Comparison of ENCODE assay signal across 15 cellular contexts in genomic region chr3:60935709-60936108, GRCh38.
A peak's percentile ranks its signal among the peaks of the same experiment; 100 is the strongest.
DNase-seq lines count a peak whose midpoint lies in the region; ATAC-seq, FAIRE-seq and TF ChIP-seq lines count a peak whose summit lies in the region.
"Had no signal": no experiment of that assay in that cellular context is flagged by ENCODE, and none has a peak within 500 bp of the region (broad histone marks: within the 10 kb centered on the region; RNA-seq: fewer than 3 reads in every experiment).

No MANE protein-coding gene starts in this region.

- H3K9me2 ChIP-seq in SK-N-SH, result no peaks in the 10 kb centered on the region

- H3K79me2 ChIP-seq in ACC112 (ENCODE audit: control insufficient read depth, insufficient read depth, low read length, unreplicated experiment), result no peaks in the 10 kb centered on the region
- no peaks in the 10 kb centered on the region for H3K79me2 ChIP-seq in SK-N-SH (ENCODE audit: insufficient read depth)
- H3K79me2 ChIP-seq in neural progenitor cell (ENCODE audit: low read depth), result no peaks in the 10 kb centered on the region

- H3K27me3 ChIP-seq in ACC112 (ENCODE audit: insufficient read depth, low read length) (no peaks in the 10 kb centered on the region), SK-N-SH (ENCODE audit: insufficient read depth) (no peaks in the 10 kb centered on the region), neural progenitor cell (no peaks in the 10 kb centered on the region)
- H3K27me3 ChIP-seq: gastroesophageal sphincter, tibial nerve had no signal

- H3K4me1 ChIP-seq in ACC112 (ENCODE audit: control insufficient read depth, insufficient read depth, low read length, unreplicated experiment) (peaks cover 18% of the 10 kb centered on the region), SK-N-SH (ENCODE audit: control insufficient read depth in 1 of 2, insufficient read depth in 2 of 2, low read depth in 1 of 2, low read length in 1 of 2) (0 out of 4 replicates have a peak, but pooled peaks cover 0 to 4% of the 10 kb centered on the region in 2 experiments), neural progenitor cell (no peaks in the 10 kb centered on the region)
- H3K4me1 ChIP-seq: gastroesophageal sphincter, tibial nerve had no signal

- H2AFZ ChIP-seq in ACC112 (ENCODE audit: low read length, unreplicated experiment) (no peak overlapping the region), SK-N-SH (ENCODE audit: low read depth) (peak overlapping the region; percentile 75), neural progenitor cell (replicated peaks) (no peak overlapping the region)

- TF ChIP-seq CTCF in SK-N-SH (IDR thresholded peaks at IDR 0.05) (no peak), fibroblast of villous mesenchyme (IDR thresholded peaks at IDR 0.05; ENCODE audit: insufficient read depth, low read depth, low read length) (no peak), neural progenitor cell (IDR thresholded peaks at IDR 0.05) (no peak)

- H3K4me1 Mint-ChIP-seq in neural progenitor cell, result no peaks in the 10 kb centered on the region

- no peak overlapping the region for H3K4me3 Mint-ChIP-seq in neural progenitor cell
- H3K4me3 Mint-ChIP-seq: activated T-cell treated with anti-CD3 and anti-CD28 coated beads, Interleukin-2, amount 50 U/mL, for 24 hours had no signal

- H3K27ac ChIP-seq in ACC112 (ENCODE audit: low read depth, low read length), result peak overlapping the region; percentile 65
- H3K27ac ChIP-seq in SK-N-SH (ENCODE audit: low read depth in 2 of 2, low read length in 1 of 2), result peak overlapping the region in 1 of 2 experiments; percentile 30; a peak in 2 of 4 replicates
- H3K27ac ChIP-seq in neural progenitor cell, result no peak overlapping the region
- H3K27ac ChIP-seq: gastroesophageal sphincter, tibial nerve had no signal

- FAIRE-seq in GM12891 (lab: Jason Lieb, UNC), result no peak
- FAIRE-seq: islet of Langerhans had no signal

- H3F3A ChIP-seq in SK-N-SH (replicated peaks; ENCODE audit: insufficient read depth) (peaks cover 4% of the 10 kb centered on the region), neural progenitor cell (ENCODE audit: low read depth) (no peaks in the 10 kb centered on the region)

- H4K20me1 ChIP-seq in SK-N-SH (ENCODE audit: insufficient read depth), result no peaks in the 10 kb centered on the region
- H4K20me1 ChIP-seq in neural progenitor cell (ENCODE audit: low read depth), result no peaks in the 10 kb centered on the region

- no peaks in the 10 kb centered on the region for H3K27me3 Mint-ChIP-seq in neural progenitor cell (ENCODE audit: insufficient read depth, low read depth)
- H3K27me3 Mint-ChIP-seq: activated T-cell treated with anti-CD3 and anti-CD28 coated beads, Interleukin-2, amount 50 U/mL, for 24 hours; progenitor cell of endocrine pancreas had no signal

- H3K36me3 ChIP-seq in ACC112 (ENCODE audit: insufficient read depth, low read length) (no peaks in the 10 kb centered on the region), SK-N-SH (replicated peaks in 1 of 2; ENCODE audit: control insufficient read depth in 1 of 2, insufficient read depth in 2 of 2, low read length in 1 of 2) (no peaks in the 10 kb centered on the region), neural progenitor cell (no peaks in the 10 kb centered on the region)
- H3K36me3 ChIP-seq: gastroesophageal sphincter, tibial nerve had no signal

- TF ChIP-seq POLR2A in GM12891 (IDR thresholded peaks at IDR 0.05; ENCODE audit: low read depth, low read length), result no peak

- 8% methylated on average over 3 of the region's 3 CpGs for WGBS in SK-N-SH (ENCODE audit: low lambda C conversion rate)

- TF ChIP-seq EP300 in SK-N-SH (IDR thresholded peaks at IDR 0.05; ENCODE audit: borderline replicate concordance in 1 of 2, low read depth in 1 of 2, low read length in 1 of 2), result no peak; a peak in 1 of 4 replicates

- CTCF ChIA-PET in SK-N-SH (lab: Yijun Ruan, JAX), result interaction anchor here (0.9 kb wide), 1 partner anchor 35 kb away, joined by 3 read pairs; no protein-coding TSS in a partner anchor

- H3K4me3 ChIP-seq in ACC112 (ENCODE audit: low read depth, low read length), result peak overlapping the region; percentile 41; the same call in 1 of the 2 replicates
- H3K4me3 ChIP-seq in SK-N-SH (ENCODE audit: low read depth in 2 of 2, low read length in 1 of 2), result no peak overlapping the region
- H3K4me3 ChIP-seq in fibroblast of villous mesenchyme (ENCODE audit: low read depth, low read length), result no peak overlapping the region
- no peak overlapping the region for H3K4me3 ChIP-seq in neural progenitor cell
- H3K4me3 ChIP-seq: gastroesophageal sphincter, tibial nerve had no signal

- DNase-seq in HCEC 1CT (peak; percentile 91), SK-N-SH (no peak), fibroblast of villous mesenchyme (ENCODE audit: low read depth) (peak; percentile 37), GM12891 (ENCODE audit: insufficient read length, low spot score) (no peak), neural progenitor cell (ENCODE audit: low spot score) (no peak)
- DNase-seq: activated CD4-positive, alpha-beta T cell treated with anti-CD3 and anti-CD28 coated beads for 1 hour; activated T-cell treated with anti-CD3 and anti-CD28 coated beads, Interleukin-2, amount 50 U/mL, for 24 hours; NCI-H2107 had no signal

- H3K9ac ChIP-seq in SK-N-SH (no peak overlapping the region), neural progenitor cell (no peak overlapping the region)

- no peaks in the 10 kb centered on the region for H3K9me3 Mint-ChIP-seq in neural progenitor cell

- no peak overlapping the region for H3K27ac Mint-ChIP-seq in neural progenitor cell
- H3K27ac Mint-ChIP-seq: activated T-cell treated with anti-CD3 and anti-CD28 coated beads, Interleukin-2, amount 50 U/mL, for 24 hours; progenitor cell of endocrine pancreas had no signal

- POLR2A ChIA-PET in SK-N-SH (lab: Yijun Ruan, JAX), result no interaction called here

- ATAC-seq in HG03039 (IDR thresholded peaks at IDR 0.05; ENCODE audit: unreplicated experiment) (no peak), HG03280 (IDR thresholded peaks at IDR 0.05; ENCODE audit: unreplicated experiment) (no peak)
- ATAC-seq: gastroesophageal sphincter had no signal

- TF ChIP-seq RAD21 in SK-N-SH (IDR thresholded peaks at IDR 0.05; ENCODE audit: low read length), result no peak

- no peaks in the 10 kb centered on the region for H3K9me3 ChIP-seq in SK-N-SH
- H3K9me3 ChIP-seq in neural progenitor cell (ENCODE audit: low read depth), result no peaks in the 10 kb centered on the region
- H3K9me3 ChIP-seq: gastroesophageal sphincter, tibial nerve had no signal

- peak overlapping the region; percentile 31 for H3K4me2 ChIP-seq in SK-N-SH
- H3K4me2 ChIP-seq in neural progenitor cell, result no peak overlapping the region

- no peaks in the 10 kb centered on the region for H3K36me3 Mint-ChIP-seq in neural progenitor cell

TF ChIP-seq in SK-N-SH, 30 proteins besides CTCF, POLR2A, EP300 and RAD21 (continues in another document):
- TF ChIP-seq CHD2 (IDR thresholded peaks at IDR 0.05; ENCODE audit: low read length, partially characterized antibody), result no peak
- peak; percentile 80 for TF ChIP-seq TCF12 (IDR thresholded peaks at IDR 0.05)
- TF ChIP-seq, protein P1, sequence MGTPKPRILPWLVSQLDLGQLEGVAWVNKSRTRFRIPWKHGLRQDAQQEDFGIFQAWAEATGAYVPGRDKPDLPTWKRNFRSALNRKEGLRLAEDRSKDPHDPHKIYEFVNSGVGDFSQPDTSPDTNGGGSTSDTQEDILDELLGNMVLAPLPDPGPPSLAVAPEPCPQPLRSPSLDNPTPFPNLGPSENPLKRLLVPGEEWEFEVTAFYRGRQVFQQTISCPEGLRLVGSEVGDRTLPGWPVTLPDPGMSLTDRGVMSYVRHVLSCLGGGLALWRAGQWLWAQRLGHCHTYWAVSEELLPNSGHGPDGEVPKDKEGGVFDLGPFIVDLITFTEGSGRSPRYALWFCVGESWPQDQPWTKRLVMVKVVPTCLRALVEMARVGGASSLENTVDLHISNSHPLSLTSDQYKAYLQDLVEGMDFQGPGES (IDR thresholded peaks at IDR 0.05; ENCODE audit: low read depth, low read length), result no peak
- peak; percentile 67 for TF ChIP-seq MAX (IDR thresholded peaks at IDR 0.05; ENCODE audit: low read depth)
- no peak; the same call in 1 of the 2 replicates for TF ChIP-seq NFIC (IDR thresholded peaks at IDR 0.05; ENCODE audit: borderline replicate concordance)
- no peak for TF ChIP-seq MXI1 (IDR thresholded peaks at IDR 0.05; ENCODE audit: low read depth, low read length)

TF ChIP-seq in GM12891, 5 proteins besides CTCF, POLR2A, EP300 and RAD21:
- no peak for TF ChIP-seq TAF1 (IDR thresholded peaks at IDR 0.05; ENCODE audit: low read depth, low read length)
- no peak for TF ChIP-seq SPI1 (IDR thresholded peaks at IDR 0.05; ENCODE audit: low read depth, low read length)

Comparison
In these comparisons a context has a peak if more than half of its experiments do, and no peak if none do; other contexts are left out.
1. DNase-seq: peak in HCEC 1CT (single experiment) and fibroblast of villous mesenchyme (single experiment); none in SK-N-SH (single experiment), GM12891 (single experiment) and neural progenitor cell (single experiment).